ENCODE assay signal across 6 cellular contexts in the genomic region with DNA sequence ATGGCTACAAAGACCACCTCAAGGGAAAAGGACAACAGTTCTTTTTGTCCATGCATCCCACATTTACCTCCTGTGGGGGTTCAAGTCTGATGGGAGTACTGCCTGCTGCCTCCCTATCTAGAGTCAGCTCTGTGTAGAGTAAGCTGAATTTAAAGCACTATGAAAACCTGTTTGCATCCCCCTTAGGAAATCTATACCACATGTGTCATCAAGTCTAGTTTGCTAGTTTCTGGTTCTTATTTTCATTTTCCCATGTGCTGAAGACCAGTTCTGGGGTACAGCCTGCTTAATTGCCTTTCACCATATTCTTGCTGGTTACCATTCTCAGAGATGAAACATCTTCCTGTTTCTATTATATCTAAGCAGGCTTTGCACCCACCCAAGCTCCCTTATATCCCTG.
"Had no signal": no experiment of that assay in that cellular context is flagged by ENCODE, and none has a peak within 500 bp of the region (broad histone marks: within the 10 kb centered on the region; RNA-seq: fewer than 3 reads in every experiment).

No MANE protein-coding gene starts in this region.

- H3K27me3 Mint-ChIP-seq: IgD-negative memory B cell had no signal

- H3K4me3 ChIP-seq: K562 had no signal

- H3K36me3 Mint-ChIP-seq: IgD-negative memory B cell had no signal

- H3K4me1 Mint-ChIP-seq: IgD-negative memory B cell had no signal

- H3K27ac ChIP-seq: HL-60 had no signal

- DNase-seq: IMR-90, KBM-7 had no signal

- ATAC-seq: HepG2, K562 had no signal

- H3K27ac Mint-ChIP-seq: IgD-negative memory B cell had no signal

- H3K4me3 Mint-ChIP-seq: IgD-negative memory B cell had no signal
